In genomic region chr11:57425565-57426438, GRCh38 we compare ENCODE assay signal across 8 cellular contexts. TPM values are rescaled to one million over a fixed set of nuclear protein-coding genes. Genes with fewer than 3 reads are reported as not detected.
DNase-seq lines count a peak whose midpoint lies in the region; ATAC-seq and TF ChIP-seq lines count a peak whose summit lies in the region.

No MANE protein-coding gene starts in this region.

- DNase-seq in AG04450 (ENCODE audit: low read depth, low spot score) (no peak), chondrocyte (ENCODE audit: low spot score) (no peak), medulla oblongata (ENCODE audit: extremely low spot score) (peak; percentile 32), type B pancreatic cell (ENCODE audit: extremely low spot score, unreplicated experiment) (no peak), NCI-H1105 (lab: John Stamatoyannopoulos, UW) (no peak), inferior parietal cortex (ENCODE audit: extremely low spot score) (no peak)

- H4K20me1 ChIP-seq in OCI-LY3 (ENCODE audit: insufficient read depth, low read length) = peaks cover 33% of the 10 kb centered on the region

- H3K4me3 ChIP-seq in AG04450 (ENCODE audit: low read depth, low read length) (peak overlapping the region; percentile 60), OCI-LY3 (ENCODE audit: low read length) (peak overlapping the region; percentile 85)

- H3K36me3 ChIP-seq in OCI-LY3 (replicated peaks; ENCODE audit: low read depth, low read length) = peaks cover 54% of the 10 kb centered on the region

- H3K4me3 Mint-ChIP-seq in chondrocyte (ENCODE audit: unreplicated experiment) = peak overlapping the region; percentile 76
- H3K4me3 Mint-ChIP-seq in type B pancreatic cell = peak overlapping the region; percentile 87

- POLR2A ChIA-PET in AG04450 (lab: Yijun Ruan, JAX) = interaction anchor here (0.6 kb wide), 1 partner anchor 49 kb away, joined by 4 read pairs; no protein-coding TSS in a partner anchor

- peak overlapping the region; percentile 49 for H3K27ac ChIP-seq in AG04450 (ENCODE audit: low read depth, low read length)
- peak overlapping the region; percentile 94 for H3K27ac ChIP-seq in OCI-LY3 (ENCODE audit: low read length)

- H3K27ac Mint-ChIP-seq in chondrocyte (ENCODE audit: unreplicated experiment) = peak overlapping the region; percentile 25
- H3K27ac Mint-ChIP-seq in type B pancreatic cell = peak overlapping the region; percentile 26

- ATAC-seq in HG03095 (IDR thresholded peaks at IDR 0.05; ENCODE audit: unreplicated experiment) = no peak

- H3K9me3 ChIP-seq in AG04450 (ENCODE audit: control insufficient read depth, insufficient read depth, low read length) (no peaks in the 10 kb centered on the region), OCI-LY3 (ENCODE audit: insufficient read depth, low read length) (no peaks in the 10 kb centered on the region)

- H3K27me3 Mint-ChIP-seq in chondrocyte (ENCODE audit: low read depth) = peaks cover 2% of the 10 kb centered on the region
- H3K27me3 Mint-ChIP-seq in type B pancreatic cell = peaks cover 36% of the 10 kb centered on the region

- peaks cover 63% of the 10 kb centered on the region for H3K4me1 ChIP-seq in OCI-LY3 (ENCODE audit: low read length)

- H3K27me3 ChIP-seq in AG04450 (ENCODE audit: control insufficient read depth, insufficient read depth, low read length) (no peaks in the 10 kb centered on the region), OCI-LY3 (ENCODE audit: low read depth, low read length) (no peaks in the 10 kb centered on the region)

- H3K36me3 Mint-ChIP-seq in chondrocyte (ENCODE audit: low read depth) = peaks cover 5% of the 10 kb centered on the region
- H3K36me3 Mint-ChIP-seq in type B pancreatic cell = peaks cover 3% of the 10 kb centered on the region

- H3K9me3 Mint-ChIP-seq in chondrocyte (ENCODE audit: low read depth) (no peaks in the 10 kb centered on the region), type B pancreatic cell (no peaks in the 10 kb centered on the region)

- no peak overlapping the region for H2AFZ ChIP-seq in OCI-LY3 (ENCODE audit: low read depth, low read length)

- no peak for TF ChIP-seq CTCF in AG04450 (IDR thresholded peaks at IDR 0.05; ENCODE audit: low read depth, low read length)
- no peak for TF ChIP-seq CTCF in OCI-LY3 (IDR thresholded peaks at IDR 0.05; ENCODE audit: low read depth, low read length)
- no peak for TF ChIP-seq CTCF in chondrocyte (IDR thresholded peaks at IDR 0.05)
- TF ChIP-seq CTCF in type B pancreatic cell (conservative IDR thresholded peaks at IDR 0.05) = no peak

- peak overlapping the region; percentile 99 for H3K9ac ChIP-seq in OCI-LY3 (ENCODE audit: low read length)

- H3K4me1 Mint-ChIP-seq in chondrocyte (ENCODE audit: low read depth) (peaks cover 37% of the 10 kb centered on the region), type B pancreatic cell (ENCODE audit: unreplicated experiment) (peaks cover 28% of the 10 kb centered on the region)

- peaks cover 58% of the 10 kb centered on the region for H3K79me2 ChIP-seq in OCI-LY3 (ENCODE audit: low read length)

- H3K4me2 ChIP-seq in OCI-LY3 (ENCODE audit: low read length) = peak overlapping the region; percentile 99

- CTCF ChIA-PET in AG04450 (lab: Charles Lee) = interaction anchor here (1.0 to 2.6 kb wide), 4 partner anchors 32 to 101 kb away, joined by 3 to 30 read pairs (median 5); partner anchors contain the start of gene RTN4RL2

RNA-seq across cellular contexts. Expression of gene SLC43A3, which starts 1.1 kb away (rescaled TPM):
- polyA plus RNA-seq in AG04450 (2011; rRNA removed) = 24.4 and 25.1 TPM in 2 replicates
- 30.1 and 43.1 TPM in 2 replicates for polyA minus RNA-seq in AG04450 (2011; rRNA and poly(A)+ RNA removed)
- total RNA-seq in chondrocyte (10.8 to 12.6 TPM (median 12.4 TPM) in 3 replicates), type B pancreatic cell (ENCODE audit: low replicate concordance) (14.0 and 20.4 TPM in 2 replicates)

RNA-seq across cellular contexts. Expression of gene RTN4RL2, which starts 34.5 kb away (rescaled TPM):
- polyA plus RNA-seq in AG04450 (2011; rRNA removed) = 0.11 and 0.45 TPM in 2 replicates
- not detected in 2 replicates for polyA minus RNA-seq in AG04450 (2011; rRNA and poly(A)+ RNA removed)
- total RNA-seq in chondrocyte = 0.31 to 0.57 TPM in 2 of 3 replicates, not detected in the other
- 8.6 and 10.4 TPM in 2 replicates for total RNA-seq in type B pancreatic cell (ENCODE audit: low replicate concordance)

RNA-seq across cellular contexts. Expression of gene PRG2, which starts 35.4 kb away (rescaled TPM):
- polyA plus RNA-seq in AG04450 (2011; rRNA removed) = not detected in 2 replicates
- polyA minus RNA-seq in AG04450 (2011; rRNA and poly(A)+ RNA removed) = not detected in 2 replicates
- total RNA-seq in chondrocyte (not detected in 3 replicates), type B pancreatic cell (ENCODE audit: low replicate concordance) (not detected in 2 replicates)

RNA-seq across cellular contexts. Expression of gene PRG3, which starts 44.9 kb away (rescaled TPM):
- polyA plus RNA-seq in AG04450 (2011; rRNA removed) = not detected in 2 replicates
- not detected in 2 replicates for polyA minus RNA-seq in AG04450 (2011; rRNA and poly(A)+ RNA removed)
- total RNA-seq in chondrocyte = not detected in 3 replicates
- not detected in 2 replicates for total RNA-seq in type B pancreatic cell (ENCODE audit: low replicate concordance)
